In genomic region chr4:26858035-26858918, GRCh38 we compare ENCODE assay signal across 8 cellular contexts. TPM values are rescaled to one million over a fixed set of nuclear protein-coding genes. Genes with fewer than 3 reads are reported as not detected.
DNase-seq lines count a peak whose midpoint lies in the region; ATAC-seq and TF ChIP-seq lines count a peak whose summit lies in the region.

No MANE protein-coding gene starts in this region.

- peaks cover 38% of the 10 kb centered on the region for H3K4me1 Mint-ChIP-seq in CD14-positive monocyte

- peak overlapping the region; percentile 88 for H3K4me3 Mint-ChIP-seq in CD14-positive monocyte

- ATAC-seq in GM18861 (IDR thresholded peaks at IDR 0.05; ENCODE audit: unreplicated experiment) (no peak), HG03571 (IDR thresholded peaks at IDR 0.05; ENCODE audit: unreplicated experiment) (no peak)

- no peaks in the 10 kb centered on the region for H3K36me3 Mint-ChIP-seq in CD14-positive monocyte

- no peak for TF ChIP-seq CTCF in CD14-positive monocyte (IDR thresholded peaks at IDR 0.05)

- H3K27ac ChIP-seq in caudate nucleus (ENCODE audit: low read depth, low read length): peak overlapping the region; percentile 60

- no peaks in the 10 kb centered on the region for H3K9me3 Mint-ChIP-seq in CD14-positive monocyte

- peak overlapping the region; percentile 88 for H3K4me3 ChIP-seq in Jurkat, Clone E6-1 (ENCODE audit: low read length)

- H3K27me3 Mint-ChIP-seq in CD14-positive monocyte (ENCODE audit: low read depth in 3 of 3): peaks cover 2 to 3% (median 3%) of the 10 kb centered on the region in 3 donors

- intact Hi-C loops in CD14-positive monocyte (cut with micrococcal nuclease): no loop called here

- peak overlapping the region in 5 of 7 donors; percentile 11 to 82 (median 17) for H3K27ac Mint-ChIP-seq in CD14-positive monocyte

- DNase-seq in CD14-positive monocyte (ENCODE audit: low spot score): no peak
- DNase-seq in Jurkat, Clone E6-1 (ENCODE audit: low read depth, low spot score): no peak
- DNase-seq in caudate nucleus (lab: John Stamatoyannopoulos, UW): no peak
- DNase-seq in myocyte (ENCODE audit: low read depth): peak; percentile 54
- DNase-seq in islet precursor cell: no peak
- no peak for DNase-seq in effector CD4-positive, alpha-beta T cell

RNA-seq across cellular contexts. Expression of gene STIM2, which starts 2.4 kb away (rescaled TPM):
- polyA plus RNA-seq in CD14-positive monocyte: 1 to 10 TPM; 8.6 to 8.8 TPM
- polyA plus RNA-seq in Jurkat, Clone E6-1 (2012; ENCODE audit: insufficient read depth, insufficient read length): 35.8 TPM
- 32.4 and 49.1 TPM in 2 replicates for total RNA-seq in myocyte
- polyA plus RNA-seq in myocyte (2012): 13.7 TPM
